In the genomic region with DNA sequence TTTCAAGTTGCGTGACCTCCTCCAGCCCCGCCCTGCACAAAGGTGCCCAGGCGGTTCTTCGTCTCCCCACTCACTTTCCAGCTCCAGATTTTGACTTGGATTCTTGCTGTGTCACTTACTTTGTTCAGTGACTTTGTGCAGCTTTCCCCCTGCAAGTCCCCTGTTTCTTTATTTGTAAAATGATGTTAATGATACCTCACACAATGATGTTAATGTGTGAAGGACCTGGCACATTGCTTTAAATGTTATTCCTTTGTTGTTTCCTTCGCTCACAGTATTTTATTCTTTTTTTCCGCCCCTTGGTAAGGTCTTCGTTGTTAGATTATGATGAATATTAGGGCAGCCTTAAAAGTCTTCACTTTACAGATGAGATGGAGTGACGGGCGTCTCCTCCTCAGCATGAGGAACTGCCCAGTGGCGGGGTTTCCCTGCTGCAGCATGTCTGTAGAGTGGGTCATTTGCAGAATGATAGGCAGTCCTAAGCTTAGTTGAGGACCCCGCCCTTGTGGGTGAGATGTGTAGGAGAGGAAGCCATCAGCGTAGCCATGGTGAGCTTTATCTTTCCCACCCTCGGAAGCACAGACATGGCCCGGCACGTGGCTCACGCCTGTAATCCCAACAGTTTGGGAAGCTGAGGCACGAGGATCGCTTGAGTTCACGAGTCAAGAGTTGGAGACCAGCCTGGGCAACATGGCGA, we compare ENCODE assay signal across 8 cellular contexts. TPM values are rescaled to one million over a fixed set of nuclear protein-coding genes. Genes with fewer than 3 reads are reported as not detected.
DNase-seq lines count a peak whose midpoint lies in the region; ATAC-seq, FAIRE-seq and TF ChIP-seq lines count a peak whose summit lies in the region.

No MANE protein-coding gene starts in this region.

- H3K27ac ChIP-seq in PC-9, result peak overlapping the region; percentile 36
- peak overlapping the region; percentile 25 to 87 (median 86) for H3K27ac ChIP-seq in body of pancreas
- peak overlapping the region; percentile 77 for H3K27ac ChIP-seq in keratinocyte (ENCODE audit: control insufficient read depth, insufficient read depth, low read length)

- CTCF ChIA-PET in PC-9 (lab: Charles Lee), result interaction anchor here (0.6 kb wide), 1 partner anchor 265 kb away, joined by 3 read pairs; no protein-coding TSS in a partner anchor

- H3K9me3 ChIP-seq in PC-9 (ENCODE audit: insufficient read depth, low read depth), result no peaks in the 10 kb centered on the region
- H3K9me3 ChIP-seq in body of pancreas, result no peaks in the 10 kb centered on the region
- no peaks in the 10 kb centered on the region for H3K9me3 ChIP-seq in keratinocyte (ENCODE audit: control insufficient read depth, low read depth, low read length)

- H4K20me1 ChIP-seq in PC-9 (ENCODE audit: insufficient read depth), result no peaks in the 10 kb centered on the region
- H4K20me1 ChIP-seq in keratinocyte (ENCODE audit: control insufficient read depth, extremely low read depth, insufficient read depth, low read length), result no peaks in the 10 kb centered on the region

- BruUV-seq in PC-9 (replicated peaks; lab: Mats Ljungman, UMichigan), result TSS peak; percentile 58

- no peak for TF ChIP-seq CTCF in PC-9 (conservative IDR thresholded peaks at IDR 0.05)
- no peak for TF ChIP-seq CTCF in body of pancreas (IDR thresholded peaks at IDR 0.05)
- TF ChIP-seq CTCF in keratinocyte (optimal IDR thresholded peaks at IDR 0.05 in 1 of 3, IDR thresholded peaks at IDR 0.05 in 1 of 3, conservative IDR thresholded peaks at IDR 0.05 in 1 of 3; ENCODE audit: extremely low read depth in 1 of 3, insufficient read depth in 2 of 3, low read length in 3 of 3), result no peak

- peak overlapping the region; percentile 91 for H3K9ac ChIP-seq in keratinocyte (ENCODE audit: control insufficient read depth, extremely low read depth, insufficient read depth, low read length)

- DNase-seq in AG20443 (ENCODE audit: low spot score) (peak; percentile 18), GM18507 (ENCODE audit: extremely low spot score, insufficient read length, low read depth) (peak; percentile 17), PC-9 (peak in 1 of 2 experiments; percentile 34), body of pancreas (peak in 1 of 4 donors; percentile 15), keratinocyte (ENCODE audit: low read depth, low spot score) (no peak), activated gamma-delta T cell (lab: John Stamatoyannopoulos, UW) (no peak)
- DNase-seq in stimulated activated CD4-positive, alpha-beta T cell treated with anti-CD3 and anti-CD28 coated beads, Interleukin-2, amount 100 ng/mL, for 4 hours (ENCODE audit: low read depth), result peak; percentile 2

- H3K36me3 ChIP-seq in PC-9 (ENCODE audit: low read depth) (peaks cover 17% of the 10 kb centered on the region; the same call in 1 of the 2 replicates), body of pancreas (replicated peaks in 1 of 2; ENCODE audit: insufficient read depth in 1 of 2, low read depth in 2 of 2) (peaks cover 0 to 5% of the 10 kb centered on the region in 2 donors), keratinocyte (ENCODE audit: control insufficient read depth in 2 of 2, extremely low read depth in 1 of 2, insufficient read depth in 2 of 2, low read length in 2 of 2) (peaks cover 0 to 15% of the 10 kb centered on the region in 2 experiments)

- 51 to 55% methylated on average over 19 to 20 of the region's 20 CpGs for WGBS in body of pancreas, 2 donors

- ATAC-seq in HG03097 (IDR thresholded peaks at IDR 0.05; ENCODE audit: low FRiP score, unreplicated experiment), result peak; percentile 43
- ATAC-seq in body of pancreas, result no peak

- H3K4me2 ChIP-seq in PC-9, result peak overlapping the region; percentile 78
- H3K4me2 ChIP-seq in keratinocyte (ENCODE audit: control insufficient read depth, extremely low read depth, insufficient read depth, low read depth, low read length), result peak overlapping the region; percentile 98

- no peaks in the 10 kb centered on the region for H3K9me2 ChIP-seq in PC-9 (ENCODE audit: insufficient read depth)

- H3K27me3 ChIP-seq in PC-9 (ENCODE audit: insufficient read depth, low read depth) (no peaks in the 10 kb centered on the region), body of pancreas (no peaks in the 10 kb centered on the region), keratinocyte (ENCODE audit: control insufficient read depth, extremely low read depth, insufficient read depth, low read length) (no peaks in the 10 kb centered on the region)

- H3K79me2 ChIP-seq in PC-9 (ENCODE audit: low read depth) (peaks cover 13% of the 10 kb centered on the region), keratinocyte (ENCODE audit: control insufficient read depth, insufficient read depth, low read length) (peaks cover 23% of the 10 kb centered on the region)

- H3K4me1 ChIP-seq in PC-9 (replicated peaks; ENCODE audit: insufficient read depth) (peaks cover 12% of the 10 kb centered on the region; the same call in 1 of the 2 replicates), body of pancreas (peaks cover 13% of the 10 kb centered on the region), keratinocyte (ENCODE audit: control insufficient read depth, extremely low read depth, insufficient read depth, low read length) (peaks cover 13% of the 10 kb centered on the region)

- no peak for TF ChIP-seq POLR2A in body of pancreas (IDR thresholded peaks at IDR 0.05)

- H3K4me3 ChIP-seq in PC-9 (peak overlapping the region; percentile 68), body of pancreas (peak overlapping the region; percentile 43 to 52), keratinocyte (ENCODE audit: control insufficient read depth in 2 of 3, extremely low read depth in 1 of 3, insufficient read depth in 2 of 3, low read depth in 1 of 3, low read length in 3 of 3) (peak overlapping the region; percentile 70 to 93 (median 89))

- POLR2A ChIA-PET in PC-9 (lab: Charles Lee; ENCODE audit: unreplicated experiment), result interaction anchor here (0.5 to 1.0 kb wide), 5 partner anchors 9 to 459 kb away, joined by 3 to 7 read pairs (median 5); no protein-coding TSS in a partner anchor

- no peaks in the 10 kb centered on the region for H3F3A ChIP-seq in PC-9 (ENCODE audit: insufficient read depth, low read depth)

- intact Hi-C loops in PC-9 (cut with micrococcal nuclease; ENCODE audit: unreplicated experiment) (loop anchor here (2.0 kb wide), 1 partner anchor 66 kb away; the partner anchor contains the start of genes LNP1 and TOMM70), body of pancreas (cut with DNase I) (no loop called here)

- dilution Hi-C loops in keratinocyte (cut with MboI; ENCODE audit: extremely low pct_ligation_motif_present, low sequenced_read_pairs), result no loop called here

- H3K9me1 ChIP-seq in keratinocyte (ENCODE audit: control insufficient read depth, extremely low read depth, insufficient read depth, low read length), result no peaks in the 10 kb centered on the region

- FAIRE-seq in GM18507 (lab: Jason Lieb, UNC) (peak; percentile 36), keratinocyte (lab: Jason Lieb, UNC) (no peak)

- H2AFZ ChIP-seq in PC-9, result peak overlapping the region; percentile 94
- peak overlapping the region; percentile 89 for H2AFZ ChIP-seq in keratinocyte (ENCODE audit: control insufficient read depth, low read length)

RNA-seq across cellular contexts. Expression of gene NIT2, which starts 0.7 kb away (rescaled TPM):
- total RNA-seq in PC-9 (2021) (91.0 and 115 TPM in 2 replicates), body of pancreas (10 to 100 TPM; 21.5 to 32.6 TPM)
- polyA plus RNA-seq in keratinocyte, result 79.1 to 118 TPM (median 98.6 TPM) in 3 replicates
- polyA plus RNA-seq in keratinocyte (2011; ENCODE audit: low read depth), result 17.4 TPM
- polyA plus RNA-seq in keratinocyte (2011; cell fraction: cytosol; rRNA removed), result 61.2 and 102 TPM in 2 replicates
- 122 and 157 TPM in 2 replicates for polyA plus RNA-seq in keratinocyte (2011; cell fraction: nucleus; rRNA removed)
- polyA plus RNA-seq in keratinocyte (2012; ENCODE audit: low replicate concordance), result 69.1 and 69.8 TPM in 2 replicates
- 8.0 to 45.3 TPM (median 32.4 TPM) in 3 replicates for polyA minus RNA-seq in keratinocyte
- 30.1 TPM for polyA minus RNA-seq in keratinocyte (2011; cell fraction: cytosol; rRNA and poly(A)+ RNA removed)
- 12.6 and 28.9 TPM in 2 replicates for polyA minus RNA-seq in keratinocyte (2011; cell fraction: nucleus; rRNA and poly(A)+ RNA removed)

Comparison
In these comparisons a context has a peak if more than half of its experiments do, and no peak if none do; other contexts are left out.
1. DNase-seq: peak in AG20443 (single experiment), GM18507 (single experiment) and stimulated activated CD4-positive, alpha-beta T cell treated with anti-CD3 and anti-CD28 coated beads, Interleukin-2, amount 100 ng/mL, for 4 hours (single experiment); none in keratinocyte (single experiment) and activated gamma-delta T cell (single experiment).
2. H3K27ac ChIP-seq: peak in every context shown above with its lines; median percentile 86 in body of pancreas; 77 in keratinocyte; 36 in PC-9.
3. Peak in every context shown above with its lines, with median percentiles within 50 percentile points of each other: H3K4me3 ChIP-seq.